ENCODE assay signal across 1 cellular context in the genomic region with DNA sequence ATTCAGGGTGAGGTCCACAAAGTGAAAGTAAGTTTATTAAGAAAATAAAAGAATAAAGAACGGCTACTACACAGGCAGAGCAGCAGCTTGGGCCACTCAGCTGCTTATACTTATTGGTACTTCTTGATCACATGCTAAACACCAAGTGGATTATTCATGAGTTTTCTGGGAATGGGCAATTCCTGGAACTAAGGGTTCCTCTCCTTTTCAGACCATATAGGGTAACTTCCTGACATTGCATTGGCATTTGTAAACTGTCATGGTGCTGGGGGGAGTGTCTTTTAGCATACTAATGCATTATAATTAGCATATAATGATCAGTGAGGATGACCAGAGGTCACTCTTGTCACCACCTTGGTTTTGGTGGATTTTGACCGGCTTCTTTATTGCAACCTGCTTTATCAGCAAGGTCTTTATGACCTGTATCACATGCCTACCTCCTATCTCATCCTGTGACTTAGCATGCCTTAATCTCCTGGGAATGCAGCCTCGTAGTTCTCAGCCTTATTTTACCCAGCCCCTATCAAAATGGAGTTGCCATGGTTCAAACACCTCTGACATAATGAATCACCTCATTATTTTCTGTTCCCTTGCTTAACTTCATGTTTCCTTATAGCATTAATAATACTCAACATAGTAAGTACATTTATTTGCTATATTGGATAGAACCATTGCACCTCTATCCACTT.
TF ChIP-seq lines count a peak whose summit lies in the region.

No MANE protein-coding gene starts in this region.

TF ChIP-seq in H1, 55 proteins besides CTCF, POLR2A, EP300 and RAD21:
- no peak for TF ChIP-seq CEBPB (IDR thresholded peaks at IDR 0.05; ENCODE audit: low read depth, low read length)
- TF ChIP-seq TAF1 (IDR thresholded peaks at IDR 0.05; ENCODE audit: low read depth, low read length), result 0 out of 2 replicates have a peak, but pooled peaks have one; percentile 22
- peak; percentile 79 for TF ChIP-seq SRF (IDR thresholded peaks at IDR 0.05; ENCODE audit: low read depth, low read length)
- TF ChIP-seq POU5F1 (IDR thresholded peaks at IDR 0.05; ENCODE audit: low read depth, low read length), result no peak
- no peak for TF ChIP-seq CHD2 (IDR thresholded peaks at IDR 0.05; ENCODE audit: low read length)
